13 cellular contexts compared by ENCODE assay signal in genomic region chr5:36610629-36611028, GRCh38. TPM values are rescaled to one million over a fixed set of nuclear protein-coding genes. Genes with fewer than 3 reads are reported as not detected.
"Had no signal": no experiment of that assay in that cellular context is flagged by ENCODE, and none has a peak within 500 bp of the region (broad histone marks: within the 10 kb centered on the region; RNA-seq: fewer than 3 reads in every experiment).

No MANE protein-coding gene starts in this region.

- H3K9me3 ChIP-seq: upper lobe of left lung had no signal

- ATAC-seq: activated CD4-positive, alpha-beta T cell treated with anti-CD3 and anti-CD28 coated beads for 36 hours; activated CD8-positive, alpha-beta T cell treated with anti-CD3 and anti-CD28 coated beads, Interleukin-2, amount 10 ng/mL, durations not matched to agents 7 days and 5 days; effector memory CD8-positive, alpha-beta T cell; left colon; natural killer cell had no signal

- H3K27ac Mint-ChIP-seq: activated CD4-positive, alpha-beta T cell treated with anti-CD3 and anti-CD28 coated beads for 36 hours; activated CD8-positive, alpha-beta T cell treated with anti-CD3 and anti-CD28 coated beads, Interleukin-2, amount 10 ng/mL, durations not matched to agents 7 days and 5 days; effector memory CD8-positive, alpha-beta T cell; immature natural killer cell; natural killer cell had no signal

- H3K4me3 Mint-ChIP-seq: activated CD4-positive, alpha-beta T cell treated with anti-CD3 and anti-CD28 coated beads for 36 hours; activated CD8-positive, alpha-beta T cell treated with anti-CD3 and anti-CD28 coated beads, Interleukin-2, amount 10 ng/mL, durations not matched to agents 7 days and 5 days; effector memory CD8-positive, alpha-beta T cell; immature natural killer cell; natural killer cell had no signal

- H3K36me3 ChIP-seq: upper lobe of left lung had no signal

- H3K27ac ChIP-seq: epithelial cell of prostate, upper lobe of left lung, VCaP had no signal

- H3K27me3 ChIP-seq: upper lobe of left lung had no signal

- H3K36me3 Mint-ChIP-seq: immature natural killer cell, natural killer cell had no signal

- DNase-seq: activated CD4-positive, alpha-beta T cell treated with anti-CD3 and anti-CD28 coated beads for 36 hours; activated CD8-positive, alpha-beta memory T cell treated with anti-CD3 and anti-CD28 coated beads, Interleukin-2, amount 50 U/mL, for 48 hours; activated CD8-positive, alpha-beta T cell treated with anti-CD3 and anti-CD28 coated beads, Interleukin-2, amount 10 ng/mL, durations not matched to agents 7 days and 5 days; central memory CD4-positive, alpha-beta T cell; effector memory CD8-positive, alpha-beta T cell; immature natural killer cell; left colon; mammary epithelial cell; natural killer cell; occipital lobe; upper lobe of left lung had no signal

- H3K9me3 Mint-ChIP-seq: effector memory CD8-positive, alpha-beta T cell; natural killer cell had no signal

RNA-seq across cellular contexts. Expression of gene SLC1A3, which starts 4.2 kb away (rescaled TPM):
- total RNA-seq: activated CD8-positive, alpha-beta T cell treated with anti-CD3 and anti-CD28 coated beads, Interleukin-2, amount 10 ng/mL, durations not matched to agents 7 days and 5 days had no signal
